Comparison of ENCODE assay signal across 22 cellular contexts in genomic region chr6:159541296-159541695, GRCh38.
"Had no signal": no experiment of that assay in that cellular context is flagged by ENCODE, and none has a peak within 500 bp of the region (broad histone marks: within the 10 kb centered on the region; RNA-seq: fewer than 3 reads in every experiment).

No MANE protein-coding gene starts in this region.

- H3K4me3 ChIP-seq: hepatocyte, left ventricle myocardium inferior, lung, neural progenitor cell, right atrium auricular region, right lobe of liver, smooth muscle cell, suprapubic skin, thoracic aorta, tibial artery, uterus had no signal

- H3K36me3 ChIP-seq: left ventricle myocardium inferior, neural progenitor cell, neutrophil, right atrium auricular region, right lobe of liver, suprapubic skin, thoracic aorta, tibial artery, uterus had no signal

- H3K9me3 ChIP-seq: left ventricle myocardium inferior, neutrophil, right atrium auricular region, right lobe of liver, suprapubic skin, thoracic aorta, tibial artery, uterus had no signal

- H3K4me1 ChIP-seq: left ventricle myocardium inferior, neural progenitor cell, parathyroid adenoma, right atrium auricular region, right lobe of liver, suprapubic skin, tibial artery, uterus had no signal

- H3K27me3 ChIP-seq: right atrium auricular region, right lobe of liver, suprapubic skin, tibial artery, uterus had no signal

- H3K27ac ChIP-seq: hepatocyte, left ventricle myocardium inferior, neural progenitor cell, neutrophil, parathyroid adenoma, right atrium auricular region, right lobe of liver, suprapubic skin, thoracic aorta, tibial artery, uterus had no signal

- ATAC-seq: natural killer cell; right lobe of liver; stimulated activated naive B cell treated with anti-CD40 and anti-IgM and Interleukin-4, amounts not matched to agents 10 μg/mL and 1 μg/mL and 100 μg/mL, for 72 hours had no signal

- DNase-seq: islet precursor cell; left ventricle myocardium inferior; mesendoderm; naive B cell; natural killer cell; nephron progenitor cell; occipital lobe; right lobe of liver; stimulated activated CD4-positive, alpha-beta T cell treated with anti-CD3 and anti-CD28 coated beads, Interleukin-1b, Interleukin-23, amount 100 ng/mL, for 48 hours; stimulated activated CD4-positive, alpha-beta T cell treated with anti-CD3 and anti-CD28 coated beads, Interleukin-4, amount 100 ng/mL, for 1 hour; stimulated activated naive B cell treated with anti-CD40 and anti-IgM and Interleukin-4, amounts not matched to agents 10 μg/mL and 1 μg/mL and 100 μg/mL, for 72 hours; tibial artery; uterus had no signal
